Comparison of ENCODE assay signal across 8 cellular contexts in the genomic region with DNA sequence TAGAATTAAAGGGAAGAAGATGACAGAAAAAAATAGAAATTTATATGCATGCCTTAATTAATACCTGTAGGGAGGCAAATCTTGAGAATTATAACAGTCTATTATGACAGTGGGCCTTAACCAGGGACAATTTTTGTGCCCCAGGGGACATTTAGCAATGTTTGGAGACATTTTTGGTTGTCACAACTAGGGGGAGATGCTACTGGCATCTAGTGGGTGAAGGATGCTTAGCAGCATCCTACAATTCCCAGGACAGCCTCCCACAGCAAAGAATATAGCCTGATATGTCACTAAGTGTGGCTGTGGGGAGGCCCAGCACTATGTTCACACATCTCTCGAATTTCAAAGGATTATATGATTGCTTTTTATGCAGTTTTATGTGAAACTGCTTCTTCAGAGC. TPM values are rescaled to one million over a fixed set of nuclear protein-coding genes. Genes with fewer than 3 reads are reported as not detected.
DNase-seq lines count a peak whose midpoint lies in the region; TF ChIP-seq lines count a peak whose summit lies in the region.

No MANE protein-coding gene starts in this region.

- H3K4me1 Mint-ChIP-seq in activated naive CD8-positive, alpha-beta T cell treated with anti-CD3 and anti-CD28 coated beads for 36 hours: peaks cover 27% of the 10 kb centered on the region

- H3K36me3 ChIP-seq in Karpas-422 (ENCODE audit: insufficient read depth, low read length) (no peaks in the 10 kb centered on the region), stomach (no peaks in the 10 kb centered on the region)

- H3K27me3 Mint-ChIP-seq in activated naive CD8-positive, alpha-beta T cell treated with anti-CD3 and anti-CD28 coated beads for 36 hours: no peaks in the 10 kb centered on the region

- H3K9me2 ChIP-seq in Karpas-422 (replicated peaks; ENCODE audit: insufficient read depth, low read length): no peaks in the 10 kb centered on the region

- H3K9me3 ChIP-seq in Karpas-422 (ENCODE audit: low read length) (no peaks in the 10 kb centered on the region), stomach (no peaks in the 10 kb centered on the region)

- H3K4me3 Mint-ChIP-seq in activated naive CD8-positive, alpha-beta T cell treated with anti-CD3 and anti-CD28 coated beads for 36 hours: peak overlapping the region; percentile 32

- no peak for TF ChIP-seq EP300 in stomach (IDR thresholded peaks at IDR 0.05)

- H3K79me2 ChIP-seq in Karpas-422 (ENCODE audit: low read length): no peaks in the 10 kb centered on the region

- H3K9me3 Mint-ChIP-seq in activated naive CD8-positive, alpha-beta T cell treated with anti-CD3 and anti-CD28 coated beads for 36 hours: no peaks in the 10 kb centered on the region

- peak; percentile 6 to 8 for DNase-seq in NCI-H2081 (lab: John Stamatoyannopoulos, UW)
- DNase-seq in NCI-H2081 treated with DMSO at 0.1 percent for 48 hours (lab: John Stamatoyannopoulos, UW): no peak
- DNase-seq in Karpas-422: peak; percentile 65
- no peak for DNase-seq in activated naive CD8-positive, alpha-beta T cell treated with anti-CD3 and anti-CD28 coated beads for 36 hours
- DNase-seq in lung microvascular endothelial cell (ENCODE audit: low read depth in 2 of 2): peak; percentile 26 to 45
- no peak for DNase-seq in NCI-H345 (lab: John Stamatoyannopoulos, UW)
- DNase-seq in NCI-H1092 (lab: John Stamatoyannopoulos, UW): no peak
- DNase-seq in stomach: no peak

- TF ChIP-seq POLR2A in stomach (IDR thresholded peaks at IDR 0.05): no peak

- peaks cover 5% of the 10 kb centered on the region for H3K36me3 Mint-ChIP-seq in activated naive CD8-positive, alpha-beta T cell treated with anti-CD3 and anti-CD28 coated beads for 36 hours

- intact Hi-C loops in stomach (cut with DNase I; ENCODE audit: low total_unique reads): no loop called here

- H3K9ac ChIP-seq in Karpas-422 (ENCODE audit: low read length): no peak overlapping the region

- H3K4me1 ChIP-seq in Karpas-422 (ENCODE audit: low read length): peaks cover 17% of the 10 kb centered on the region
- no peaks in the 10 kb centered on the region for H3K4me1 ChIP-seq in stomach

- no peaks in the 10 kb centered on the region for H4K20me1 ChIP-seq in Karpas-422 (ENCODE audit: insufficient read depth, low read depth, low read length)

- H3K27ac ChIP-seq in Karpas-422 (ENCODE audit: low read length) (peak overlapping the region; percentile 62), stomach (no peak overlapping the region)

- peak in 3 of 7 experiments; percentile 15 to 28 (median 21) for TF ChIP-seq CTCF in stomach (IDR thresholded peaks at IDR 0.05)

- H3K27me3 ChIP-seq in Karpas-422 (ENCODE audit: low read length) (no peaks in the 10 kb centered on the region), stomach (no peaks in the 10 kb centered on the region)

- 12 to 33% (median 21%) methylated on average over 1 of the region's 1 CpG for WGBS in stomach, 5 donors

- peak overlapping the region; percentile 92 for H3K27ac Mint-ChIP-seq in activated naive CD8-positive, alpha-beta T cell treated with anti-CD3 and anti-CD28 coated beads for 36 hours

- H2AFZ ChIP-seq in Karpas-422 (ENCODE audit: low read length): no peak overlapping the region

- H3K4me2 ChIP-seq in Karpas-422 (ENCODE audit: low read depth, low read length, poor library complexity, severe bottlenecking): peak overlapping the region; percentile 58

- H3K4me3 ChIP-seq in Karpas-422 (ENCODE audit: low read length) (peak overlapping the region; percentile 35; the same call in 1 of the 2 replicates), stomach (no peak overlapping the region)

RNA-seq across cellular contexts. Expression of a gene that starts 10.5 kb away (rescaled TPM):
- 0.07 TPM in 1 of 2 replicates, not detected in the other for total RNA-seq in Karpas-422 (2014; rRNA removed; shearing (Covaris generic); ENCODE audit: low replicate concordance)
- total RNA-seq in activated naive CD8-positive, alpha-beta T cell treated with anti-CD3 and anti-CD28 coated beads for 36 hours: under 1 TPM; 0.12 to 0.14 TPM
- total RNA-seq in lung microvascular endothelial cell: not detected in 2 replicates
- under 1 TPM in 3 of 5 donors, not detected in 2; under 0.01 to 0.37 (median 0.29) TPM for total RNA-seq in stomach
- polyA plus RNA-seq in stomach: under 1 TPM in 2 of 3 donors, not detected in 1; 0.18 to 0.25 TPM

RNA-seq across cellular contexts. Expression of a gene that starts 45.8 kb away (rescaled TPM):
- total RNA-seq in Karpas-422 (2014; rRNA removed; shearing (Covaris generic); ENCODE audit: low replicate concordance): not detected in 2 replicates
- total RNA-seq in activated naive CD8-positive, alpha-beta T cell treated with anti-CD3 and anti-CD28 coated beads for 36 hours: 1 to 10 TPM; 1.0 to 1.4 TPM
- total RNA-seq in lung microvascular endothelial cell (not detected in 2 replicates), stomach (10 to 100 TPM in 2 of 5 donors, 1 to 10 TPM in 1, under 1 TPM in 1, not detected in 1; 0.45 to 10.1 (median 7.6) TPM)
- 1 to 10 TPM; 1.5 to 7.5 (median 6.2) TPM for polyA plus RNA-seq in stomach

Comparison
In these comparisons a context has a peak if more than half of its experiments do, and no peak if none do; other contexts are left out.
1. DNase-seq: peak in NCI-H2081 (2 of 2), Karpas-422 (single experiment) and lung microvascular endothelial cell (2 of 2); none in NCI-H2081 treated with DMSO at 0.1 percent for 48 hours (single experiment), activated naive CD8-positive, alpha-beta T cell treated with anti-CD3 and anti-CD28 coated beads for 36 hours (single experiment), NCI-H345 (single experiment), NCI-H1092 (single experiment) and stomach (single experiment).